10 cellular contexts compared by ENCODE assay signal in genomic region chr2:98761267-98761781, GRCh38. TPM values are rescaled to one million over a fixed set of nuclear protein-coding genes. Genes with fewer than 3 reads are reported as not detected.
DNase-seq lines count a peak whose midpoint lies in the region; ATAC-seq and TF ChIP-seq lines count a peak whose summit lies in the region.
"Had no signal": no experiment of that assay in that cellular context is flagged by ENCODE, and none has a peak within 500 bp of the region (broad histone marks: within the 10 kb centered on the region; RNA-seq: fewer than 3 reads in every experiment).

No MANE protein-coding gene starts in this region.

- H3K27ac Mint-ChIP-seq in activated T-helper 17 cell treated with anti-CD3 and anti-CD28 coated beads, Interleukin-2, amount 50 U/mL, for 72 hours = peak overlapping the region; percentile 52
- no peak overlapping the region for H3K27ac Mint-ChIP-seq in stimulated activated memory B cell treated with anti-CD40 and anti-IgM and Interleukin-4, amounts not matched to agents 10 μg/mL and 1 μg/mL and 100 μg/mL, for 72 hours
- H3K27ac Mint-ChIP-seq: mesothelial cell of epicardium had no signal

- H3K36me3 ChIP-seq in testis (ENCODE audit: low read depth, missing control alignments) = no peaks in the 10 kb centered on the region
- H3K36me3 ChIP-seq: stomach had no signal

- DNase-seq in T-helper 1 cell (peak in 3 of 5 donors; percentile 38 to 68 (median 44)), testis (no peak), H4 (ENCODE audit: low spot score) (no peak)
- peak; percentile 74 for DNase-seq in stimulated activated naive CD8-positive, alpha-beta T cell treated with anti-CD3 and anti-CD28 coated beads, Interleukin-15, Interleukin-2, amounts not matched to agents 100 U/mL and 50 U/mL, for 24 hours
- DNase-seq: NCI-H1092 treated with DMSO at 0.1 percent for 48 hours, stomach had no signal

- no peaks in the 10 kb centered on the region for H3K9me3 Mint-ChIP-seq in activated T-helper 17 cell treated with anti-CD3 and anti-CD28 coated beads, Interleukin-2, amount 50 U/mL, for 72 hours
- no peaks in the 10 kb centered on the region for H3K9me3 Mint-ChIP-seq in stimulated activated memory B cell treated with anti-CD40 and anti-IgM and Interleukin-4, amounts not matched to agents 10 μg/mL and 1 μg/mL and 100 μg/mL, for 72 hours
- H3K9me3 Mint-ChIP-seq: mesothelial cell of epicardium had no signal

- intact Hi-C loops in testis (cut with DNase I; ENCODE audit: low total_unique reads) = no loop called here

- H3K27me3 ChIP-seq in layer of hippocampus (ENCODE audit: control insufficient read depth, insufficient read depth, low read length) = no peaks in the 10 kb centered on the region
- H3K27me3 ChIP-seq in testis = no peaks in the 10 kb centered on the region
- H3K27me3 ChIP-seq: stomach had no signal

- H3K4me3 ChIP-seq in testis = no peak overlapping the region
- H3K4me3 ChIP-seq: stomach had no signal

- no peak for TF ChIP-seq POLR2A in testis (IDR thresholded peaks at IDR 0.05)

- H3K9me3 ChIP-seq in testis = no peaks in the 10 kb centered on the region
- H3K9me3 ChIP-seq: stomach had no signal

- TF ChIP-seq CTCF in testis (IDR thresholded peaks at IDR 0.05) = no peak

- peak; percentile 77 for ATAC-seq in activated T-helper 17 cell treated with anti-CD3 and anti-CD28 coated beads, Interleukin-2, amount 50 U/mL, for 72 hours (replicated peaks)
- ATAC-seq in stimulated activated naive CD8-positive, alpha-beta T cell treated with anti-CD3 and anti-CD28 coated beads, Interleukin-15, Interleukin-2, amounts not matched to agents 100 U/mL and 50 U/mL, for 24 hours = peak; percentile 76
- ATAC-seq in stimulated activated memory B cell treated with anti-CD40 and anti-IgM and Interleukin-4, amounts not matched to agents 10 μg/mL and 1 μg/mL and 100 μg/mL, for 72 hours = no peak

- peak overlapping the region; percentile 31 for H3K27ac ChIP-seq in layer of hippocampus (ENCODE audit: low read depth, low read length)
- no peak overlapping the region for H3K27ac ChIP-seq in testis

- peaks cover 10% of the 10 kb centered on the region for H3K4me1 ChIP-seq in testis

- no peaks in the 10 kb centered on the region for H3K36me3 Mint-ChIP-seq in activated T-helper 17 cell treated with anti-CD3 and anti-CD28 coated beads, Interleukin-2, amount 50 U/mL, for 72 hours (ENCODE audit: low read depth)
- no peaks in the 10 kb centered on the region for H3K36me3 Mint-ChIP-seq in stimulated activated memory B cell treated with anti-CD40 and anti-IgM and Interleukin-4, amounts not matched to agents 10 μg/mL and 1 μg/mL and 100 μg/mL, for 72 hours
- H3K36me3 Mint-ChIP-seq: mesothelial cell of epicardium had no signal

- H3K4me3 Mint-ChIP-seq in activated T-helper 17 cell treated with anti-CD3 and anti-CD28 coated beads, Interleukin-2, amount 50 U/mL, for 72 hours = peak overlapping the region; percentile 67
- H3K4me3 Mint-ChIP-seq in stimulated activated memory B cell treated with anti-CD40 and anti-IgM and Interleukin-4, amounts not matched to agents 10 μg/mL and 1 μg/mL and 100 μg/mL, for 72 hours = no peak overlapping the region
- H3K4me3 Mint-ChIP-seq: mesothelial cell of epicardium had no signal

- WGBS in testis, 2 donors = 56 to 57% methylated on average over 9 of the region's 9 CpGs

- peaks cover 51% of the 10 kb centered on the region for H3K4me1 Mint-ChIP-seq in activated T-helper 17 cell treated with anti-CD3 and anti-CD28 coated beads, Interleukin-2, amount 50 U/mL, for 72 hours
- peaks cover 83% of the 10 kb centered on the region for H3K4me1 Mint-ChIP-seq in stimulated activated memory B cell treated with anti-CD40 and anti-IgM and Interleukin-4, amounts not matched to agents 10 μg/mL and 1 μg/mL and 100 μg/mL, for 72 hours

- no peaks in the 10 kb centered on the region for H3K27me3 Mint-ChIP-seq in activated T-helper 17 cell treated with anti-CD3 and anti-CD28 coated beads, Interleukin-2, amount 50 U/mL, for 72 hours
- no peaks in the 10 kb centered on the region for H3K27me3 Mint-ChIP-seq in stimulated activated memory B cell treated with anti-CD40 and anti-IgM and Interleukin-4, amounts not matched to agents 10 μg/mL and 1 μg/mL and 100 μg/mL, for 72 hours

RNA-seq across cellular contexts. Expression of gene MGAT4A, which starts 30.4 kb away (rescaled TPM):
- 10 to 100 TPM; 79.7 to 99.0 TPM for total RNA-seq in activated T-helper 17 cell treated with anti-CD3 and anti-CD28 coated beads, Interleukin-2, amount 50 U/mL, for 72 hours
- 10 to 100 TPM; 13.8 to 13.9 TPM for total RNA-seq in testis
- polyA plus RNA-seq in testis (ENCODE audit: insufficient read depth, low read depth, low replicate concordance) = 12.1 TPM
- total RNA-seq in H4 (2014; rRNA removed; shearing (Covaris generic)) = 5.2 and 5.6 TPM in 2 replicates

Comparison
In these comparisons a context has a peak if more than half of its experiments do, and no peak if none do; other contexts are left out.
1. DNase-seq: peak in T-helper 1 cell (3 of 5) and stimulated activated naive CD8-positive, alpha-beta T cell treated with anti-CD3 and anti-CD28 coated beads, Interleukin-15, Interleukin-2, amounts not matched to agents 100 U/mL and 50 U/mL, for 24 hours (single experiment); none in testis (single experiment) and H4 (single experiment).
2. RNA of gene MGAT4A, which starts 30.4 kb away (total RNA-seq): 79.7 to 99.0 TPM in activated T-helper 17 cell treated with anti-CD3 and anti-CD28 coated beads, Interleukin-2, amount 50 U/mL, for 72 hours; 13.8 to 13.9 TPM in testis and 5.2 to 5.6 TPM in H4; every median in the first group is over 4 times any median in the second.